8 cellular contexts compared by ENCODE assay signal in genomic region chr10:5888352-5888751, GRCh38. TPM values are rescaled to one million over a fixed set of nuclear protein-coding genes. Genes with fewer than 3 reads are reported as not detected.
DNase-seq lines count a peak whose midpoint lies in the region; ATAC-seq and TF ChIP-seq lines count a peak whose summit lies in the region.

No MANE protein-coding gene starts in this region.

- H3K27me3 ChIP-seq in HL-60 (ENCODE audit: insufficient read depth, poor library complexity, severe bottlenecking) = no peaks in the 10 kb centered on the region
- no peaks in the 10 kb centered on the region for H3K27me3 ChIP-seq in ascending aorta
- H3K27me3 ChIP-seq in tibial artery = no peaks in the 10 kb centered on the region

- no peak for ATAC-seq in GM18505 (IDR thresholded peaks at IDR 0.05; ENCODE audit: unreplicated experiment)

- H3K4me3 ChIP-seq in AG04449 (ENCODE audit: low read depth, low read length) (peak overlapping the region; percentile 79), HL-60 (replicated peaks; ENCODE audit: insufficient read depth, low read length) (peak overlapping the region; percentile 54), ascending aorta (peak overlapping the region; percentile 80 to 95), tibial artery (peak overlapping the region; percentile 79 to 98)

- peaks cover 2 to 25% of the 10 kb centered on the region in 2 donors for H3K4me1 ChIP-seq in ascending aorta
- peaks cover 0 to 43% (median 30%) of the 10 kb centered on the region in 4 donors for H3K4me1 ChIP-seq in tibial artery

- DNase-seq in AG04449 (ENCODE audit: low read depth, low spot score) (no peak), HL-60 (ENCODE audit: low read depth in 1 of 2, low spot score in 1 of 2) (peak in 1 of 2 experiments; percentile 26), ascending aorta (ENCODE audit: low spot score in 2 of 2) (peak in 1 of 2 donors; percentile 24), left kidney (ENCODE audit: low read depth, low spot score) (peak; percentile 26), tibial artery (peak in 1 of 2 donors; percentile 4), GM19238 (ENCODE audit: insufficient read length, low spot score) (no peak), cerebellar nuclear complex (lab: John Stamatoyannopoulos, UW) (no peak)

- CTCF ChIA-PET in AG04449 (lab: Yijun Ruan, JAX) = interaction anchor here (1.2 to 3.0 kb wide), 5 partner anchors 9 to 265 kb away, joined by 4 to 12 read pairs (median 8); no protein-coding TSS in a partner anchor

- intact Hi-C loops in ascending aorta (cut with DNase I) (loop anchor here (2.0 kb wide), 1 partner anchor 38 kb away; no protein-coding TSS in a partner anchor), tibial artery (cut with DNase I; ENCODE audit: low total_unique reads) (no loop called here)

- no peaks in the 10 kb centered on the region for H3K9me3 ChIP-seq in ascending aorta
- H3K9me3 ChIP-seq in tibial artery = no peaks in the 10 kb centered on the region

- H3K27ac ChIP-seq in HL-60 (replicated peaks) (no peak overlapping the region), ascending aorta (no peak overlapping the region), tibial artery (peak overlapping the region; percentile 82 to 85)

- POLR2A ChIA-PET in AG04449 (lab: Yijun Ruan, JAX) = interaction anchor here (0.6 kb wide), 1 partner anchor 442 kb away, joined by 3 read pairs; no protein-coding TSS in a partner anchor

- TF ChIP-seq CTCF in AG04449 (IDR thresholded peaks at IDR 0.05; ENCODE audit: insufficient read depth, low read length, missing control alignments) (no peak), HL-60 (IDR thresholded peaks at IDR 0.05; ENCODE audit: insufficient read depth, low read length) (no peak), ascending aorta (IDR thresholded peaks at IDR 0.05) (no peak), tibial artery (IDR thresholded peaks at IDR 0.05) (no peak)

- H3K36me3 ChIP-seq in ascending aorta = peaks cover 13 to 17% of the 10 kb centered on the region in 2 donors
- peaks cover 3 to 37% (median 23%) of the 10 kb centered on the region in 3 donors for H3K36me3 ChIP-seq in tibial artery

- no peak for TF ChIP-seq POLR2A in GM18505 (IDR thresholded peaks at IDR 0.05; ENCODE audit: borderline replicate concordance, extremely low read depth, insufficient read depth, insufficient read length)

RNA-seq across cellular contexts. Expression of gene ANKRD16, which starts 1.3 kb away (rescaled TPM):
- total RNA-seq in ascending aorta = 10.4 TPM

RNA-seq across cellular contexts. Expression of gene FBH1, which starts 1.7 kb away (rescaled TPM):
- 43.0 TPM for total RNA-seq in ascending aorta

Comparison
In these comparisons a context has a peak if more than half of its experiments do, and no peak if none do; other contexts are left out.
1. H3K27ac ChIP-seq: peak in tibial artery (2 of 2); none in HL-60 (single experiment) and ascending aorta (0 of 2).
2. Peak in every context shown above with its lines, with median percentiles within 50 percentile points of each other: H3K4me3 ChIP-seq.